Comparison of ENCODE assay signal across 21 cellular contexts in the genomic region with DNA sequence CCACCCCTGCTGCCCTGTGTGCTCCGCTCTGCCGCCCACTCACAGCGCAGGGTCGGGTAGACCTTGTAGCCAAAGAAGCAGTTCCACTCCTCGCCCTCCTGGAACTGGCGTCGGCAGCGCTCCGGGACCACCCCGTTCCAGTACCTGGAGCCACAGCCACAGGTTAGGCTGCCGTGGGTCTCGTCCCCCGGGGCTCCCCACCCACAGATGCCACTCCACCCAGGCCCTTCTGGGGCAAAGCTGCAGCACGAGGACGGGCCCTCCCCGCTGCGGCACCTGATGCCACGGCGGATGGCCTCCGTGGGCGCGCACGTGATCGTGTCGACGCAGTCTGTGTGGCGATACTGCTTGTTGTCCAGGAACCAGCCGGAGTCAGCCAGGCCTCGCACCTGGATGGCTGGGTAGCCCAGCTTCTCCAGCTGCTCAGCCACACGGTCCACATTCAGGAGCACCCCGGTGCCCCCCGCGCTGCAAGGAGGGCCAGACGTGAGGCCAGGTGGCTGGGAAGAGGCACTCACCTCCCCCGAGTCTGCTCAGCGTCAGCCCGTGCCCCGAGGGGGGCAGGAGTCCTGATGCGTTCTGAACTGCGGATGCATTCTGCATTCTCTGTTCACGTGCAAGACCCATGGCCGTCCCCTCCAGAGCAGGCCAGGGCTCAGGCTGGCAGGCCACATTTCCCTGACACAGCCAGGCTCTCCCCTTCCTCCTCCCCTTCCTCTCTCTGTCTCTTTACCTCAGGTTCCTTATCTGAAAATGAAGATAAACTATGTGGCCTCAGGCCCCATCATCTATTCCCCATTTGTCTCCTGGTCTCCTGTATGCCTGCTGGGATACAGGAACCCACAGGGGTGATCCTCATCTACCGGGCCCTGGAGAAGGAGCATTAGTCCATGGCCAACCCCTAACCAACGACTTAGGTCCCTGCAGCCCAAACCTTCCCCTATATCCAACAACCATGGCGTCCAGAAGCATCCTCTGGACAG. TPM values are rescaled to one million over a fixed set of nuclear protein-coding genes. Genes with fewer than 3 reads are reported as not detected.
DNase-seq lines count a peak whose midpoint lies in the region; ATAC-seq, FAIRE-seq and TF ChIP-seq lines count a peak whose summit lies in the region.
"Had no signal": no experiment of that assay in that cellular context is flagged by ENCODE, and none has a peak within 500 bp of the region (broad histone marks: within the 10 kb centered on the region; RNA-seq: fewer than 3 reads in every experiment).

No MANE protein-coding gene starts in this region.

- intact Hi-C loops in HepG2 (cut with micrococcal nuclease; ENCODE audit: unreplicated experiment) (no loop called here), right lobe of liver (cut with DNase I) (loop anchor here in 1 of 2 donors (5.0 kb wide), 1 partner anchor 60 kb away; no protein-coding TSS in a partner anchor), left cardiac atrium (cut with DNase I) (loop anchor here (5.0 to 10.0 kb wide), 2 partner anchors 55 to 198 kb away; no protein-coding TSS in a partner anchor)
- intact Hi-C loops in activated T-helper 1 cell treated with anti-CD3 and anti-CD28 coated beads, Interleukin-12 subunit alpha, Interleukin-12 subunit beta, Interleukin-2, Interleukin-4 antibody, amounts not matched to agents 30 ng/mL and 10 ng/mL and 1 ng/mL, durations not matched to agents 14 hours and 24 hours and 36 hours (cut with micrococcal nuclease): no loop called here

- no peaks in the 10 kb centered on the region for H3K4me1 Mint-ChIP-seq in activated T-helper 1 cell treated with anti-CD3 and anti-CD28 coated beads, Interleukin-12 subunit alpha, Interleukin-12 subunit beta, Interleukin-2, Interleukin-4 antibody, amounts not matched to agents 30 ng/mL and 10 ng/mL and 1 ng/mL, durations not matched to agents 14 hours and 24 hours and 36 hours (ENCODE audit: low read depth)
- H3K4me1 Mint-ChIP-seq in nephron progenitor cell: peaks cover 17% of the 10 kb centered on the region

- no peak for ATAC-seq in HepG2
- ATAC-seq in right lobe of liver: no peak
- no peak for ATAC-seq in left cardiac atrium
- ATAC-seq: PC-3 had no signal

- in situ Hi-C loops in HepG2 (cut with HindIII; ENCODE audit: extremely low pct_ligation_motif_present, low pct_unique_long_range_greater_than_20kb): loop anchor here (5.0 kb wide), 2 partner anchors 40 to 65 kb away; partner anchors contain the start of genes CENPX and LRRC45

- H3K9me3 Mint-ChIP-seq in activated T-helper 1 cell treated with anti-CD3 and anti-CD28 coated beads, Interleukin-12 subunit alpha, Interleukin-12 subunit beta, Interleukin-2, Interleukin-4 antibody, amounts not matched to agents 30 ng/mL and 10 ng/mL and 1 ng/mL, durations not matched to agents 14 hours and 24 hours and 36 hours: no peaks in the 10 kb centered on the region
- no peaks in the 10 kb centered on the region for H3K9me3 Mint-ChIP-seq in nephron progenitor cell

- CTCF ChIA-PET in HepG2 (lab: Yijun Ruan, JAX; ENCODE audit: low intra/inter-chr PET ratio, low total read pairs): no interaction called here

- H3K27ac ChIP-seq in HepG2 (ENCODE audit: extremely low read length, insufficient read depth, low read length): no peak overlapping the region
- H3K27ac ChIP-seq in right lobe of liver: no peak overlapping the region
- H3K27ac ChIP-seq: BLaER1 treated with 17β-estradiol and CSF1 and Interleukin-3, amounts not matched to agents 10 nM and 100 nM; SJSA1 had no signal

- 0 out of 4 replicates have a peak, but pooled peaks of 1 of the 2 experiments have one; percentile 25 for TF ChIP-seq POLR2A in HepG2 (IDR thresholded peaks at IDR 0.05; ENCODE audit: insufficient read depth in 1 of 2, low read depth in 2 of 2, low read length in 2 of 2)
- no peak for TF ChIP-seq POLR2A in right lobe of liver (IDR thresholded peaks at IDR 0.05)

- DNase-seq in HepG2 (ENCODE audit: low spot score) (no peak), right lobe of liver (no peak), nephron progenitor cell (no peak), urothelium cell line (ENCODE audit: low spot score) (no peak), left cardiac atrium (no peak), DMS 273 treated with DMSO at 0.1 percent for 48 hours (lab: John Stamatoyannopoulos, UW) (no peak), GOT3 (lab: John Stamatoyannopoulos, UW) (no peak)
- DNase-seq in activated T-helper 1 cell treated with anti-CD3 and anti-CD28 coated beads, Interleukin-12 subunit alpha, Interleukin-12 subunit beta, Interleukin-2, Interleukin-4 antibody, amounts not matched to agents 30 ng/mL and 10 ng/mL and 1 ng/mL, durations not matched to agents 14 hours and 24 hours and 36 hours (ENCODE audit: low spot score): no peak
- DNase-seq: DMS153, IMR-90, NCI-H1417, NCI-H187 treated with DMSO at 0.1 percent for 48 hours, NCI-H748 treated with DMSO at 0.1 percent for 48 hours, PC-3 had no signal

- H4K20me1 ChIP-seq in HepG2 (ENCODE audit: insufficient read depth, low read length): peaks cover 24% of the 10 kb centered on the region

- peak overlapping the region; percentile 99; the same call in 1 of the 2 replicates for H3K9ac ChIP-seq in HepG2 (ENCODE audit: insufficient read depth, low read depth, low read length)

- no peak overlapping the region for H3K4me3 Mint-ChIP-seq in activated T-helper 1 cell treated with anti-CD3 and anti-CD28 coated beads, Interleukin-12 subunit alpha, Interleukin-12 subunit beta, Interleukin-2, Interleukin-4 antibody, amounts not matched to agents 30 ng/mL and 10 ng/mL and 1 ng/mL, durations not matched to agents 14 hours and 24 hours and 36 hours
- no peak overlapping the region for H3K4me3 Mint-ChIP-seq in nephron progenitor cell

- TF ChIP-seq RAD21 in HepG2 (CRISPR knock-in tag; IDR thresholded peaks at IDR 0.05): no peak

- BruUV-seq in HepG2 (replicated peaks; lab: Mats Ljungman, UMichigan): no TSS peak

- H3K4me1 ChIP-seq in HepG2 (ENCODE audit: insufficient read depth, low read length): peaks cover 64% of the 10 kb centered on the region
- peaks cover 0 to 14% (median 0%) of the 10 kb centered on the region in 4 donors for H3K4me1 ChIP-seq in right lobe of liver

- FAIRE-seq in HepG2 (lab: Jason Lieb, UNC) (no peak), urothelium cell line (lab: Jason Lieb, UNC) (peak; percentile 27)
- FAIRE-seq: A204.1, GM12892 had no signal

- H3K27me3 ChIP-seq in HepG2 (ENCODE audit: control insufficient read depth in 1 of 2, insufficient read depth in 2 of 2, low read length in 2 of 2): no peaks in the 10 kb centered on the region; a peak in 1 of 5 replicates
- no peaks in the 10 kb centered on the region for H3K27me3 ChIP-seq in right lobe of liver

- no peak overlapping the region for H2AFZ ChIP-seq in HepG2 (ENCODE audit: low read length)

- peaks cover 44% of the 10 kb centered on the region for H3K79me2 ChIP-seq in HepG2 (ENCODE audit: insufficient read depth, low read length)

- TF ChIP-seq CTCF in HepG2 (CRISPR knock-in tag; IDR thresholded peaks at IDR 0.05) (no peak), right lobe of liver (IDR thresholded peaks at IDR 0.05) (no peak), nephron progenitor cell (IDR thresholded peaks at IDR 0.05) (no peak)

- peak overlapping the region; percentile 33; the same call in 1 of the 2 replicates for H3K4me2 ChIP-seq in HepG2 (ENCODE audit: low read depth, low read length)
- H3K4me2 ChIP-seq: BLaER1 treated with 17β-estradiol and CSF1 and Interleukin-3, amounts not matched to agents 10 nM and 100 nM had no signal

- POLR2A ChIA-PET in HepG2 (lab: Yijun Ruan, JAX): interaction anchor here (1.1 to 9.7 kb wide), 6 partner anchors 10 to 65 kb away, joined by 3 to 136 read pairs (median 20); partner anchors contain the start of genes CENPX and LRRC45

- H3K27ac Mint-ChIP-seq in activated T-helper 1 cell treated with anti-CD3 and anti-CD28 coated beads, Interleukin-12 subunit alpha, Interleukin-12 subunit beta, Interleukin-2, Interleukin-4 antibody, amounts not matched to agents 30 ng/mL and 10 ng/mL and 1 ng/mL, durations not matched to agents 14 hours and 24 hours and 36 hours: peak overlapping the region; percentile 40
- peak overlapping the region; percentile 9 for H3K27ac Mint-ChIP-seq in nephron progenitor cell

- no peaks in the 10 kb centered on the region for H3K9me3 ChIP-seq in HepG2 (ENCODE audit: low read length)
- no peaks in the 10 kb centered on the region for H3K9me3 ChIP-seq in right lobe of liver
- H3K9me3 ChIP-seq: BLaER1 treated with 17β-estradiol and CSF1 and Interleukin-3, amounts not matched to agents 10 nM and 100 nM had no signal

- TF ChIP-seq EP300 in HepG2 (IDR thresholded peaks at IDR 0.05; ENCODE audit: low read depth in 2 of 2, low read length in 2 of 2) (no peak), HepG2 (CRISPR knock-in tag; IDR thresholded peaks at IDR 0.05; ENCODE audit: borderline replicate concordance) (no peak)

- H3K4me3 ChIP-seq in HepG2 (replicated peaks in 1 of 3; ENCODE audit: insufficient read depth in 1 of 3, low read depth in 2 of 3, low read length in 3 of 3): peak overlapping the region in 2 of 3 experiments; percentile 95 to 97; a peak in 3 of 6 replicates
- H3K4me3 ChIP-seq in right lobe of liver: no peak overlapping the region
- H3K4me3 ChIP-seq: BLaER1 treated with 17β-estradiol and CSF1 and Interleukin-3, amounts not matched to agents 10 nM and 100 nM; SJSA1 had no signal

- peaks cover 33 to 57% of the 10 kb centered on the region in 2 experiments for H3K36me3 ChIP-seq in HepG2 (replicated peaks in 1 of 2; ENCODE audit: control insufficient read depth in 1 of 2, insufficient read depth in 2 of 2, low read length in 2 of 2)
- no peaks in the 10 kb centered on the region for H3K36me3 ChIP-seq in right lobe of liver
- H3K36me3 ChIP-seq: BLaER1 treated with 17β-estradiol and CSF1 and Interleukin-3, amounts not matched to agents 10 nM and 100 nM had no signal

- 84% methylated on average over 30 of the region's 45 CpGs for WGBS in HepG2 (ENCODE audit: low lambda C conversion rate)
- WGBS in right lobe of liver (ENCODE audit: insufficient coverage, low coverage, low lambda C conversion rate, missing lambda C conversion rate): 77% methylated on average over 6 of the region's 45 CpGs

- H3K36me3 Mint-ChIP-seq in activated T-helper 1 cell treated with anti-CD3 and anti-CD28 coated beads, Interleukin-12 subunit alpha, Interleukin-12 subunit beta, Interleukin-2, Interleukin-4 antibody, amounts not matched to agents 30 ng/mL and 10 ng/mL and 1 ng/mL, durations not matched to agents 14 hours and 24 hours and 36 hours (ENCODE audit: low read depth): no peaks in the 10 kb centered on the region
- H3K36me3 Mint-ChIP-seq in nephron progenitor cell (ENCODE audit: low read depth): no peaks in the 10 kb centered on the region

- H3K27me3 Mint-ChIP-seq in activated T-helper 1 cell treated with anti-CD3 and anti-CD28 coated beads, Interleukin-12 subunit alpha, Interleukin-12 subunit beta, Interleukin-2, Interleukin-4 antibody, amounts not matched to agents 30 ng/mL and 10 ng/mL and 1 ng/mL, durations not matched to agents 14 hours and 24 hours and 36 hours (ENCODE audit: insufficient read depth): peaks cover 19% of the 10 kb centered on the region
- peaks cover 5% of the 10 kb centered on the region for H3K27me3 Mint-ChIP-seq in nephron progenitor cell (ENCODE audit: low read depth, poor library complexity)

RNA-seq across cellular contexts. Expression of gene NOTUM, which starts 4.1 kb away (rescaled TPM):
- total RNA-seq in HepG2 (2016; rRNA removed; fragmentation: Illumina TruSeq; extraction: Trizol) (67.7 and 160 TPM in 2 replicates), right lobe of liver (1 to 10 TPM; 1.2 to 7.6 (median 3.0) TPM), left cardiac atrium (not detected)
- 84.5 and 93.0 TPM in 2 replicates for total RNA-seq in HepG2 (2016; cell fraction: cytosol; rRNA removed; fragmentation: Illumina TruSeq; extraction: Trizol; ENCODE audit: low read depth)
- total RNA-seq in HepG2 (2016; cell fraction: insoluble cytoplasmic fraction; rRNA removed; fragmentation: Illumina TruSeq; extraction: Trizol): 57.7 and 164 TPM in 2 replicates
- total RNA-seq in HepG2 (2016; cell fraction: membrane; rRNA removed; fragmentation: Illumina TruSeq; extraction: Trizol): 135 and 136 TPM in 2 replicates
- total RNA-seq in HepG2 (2016; cell fraction: nucleus; rRNA removed; fragmentation: Illumina TruSeq; extraction: Trizol): 135 and 163 TPM in 2 replicates
- polyA plus RNA-seq in HepG2 (2011; rRNA removed): 150 and 181 TPM in 2 replicates
- polyA plus RNA-seq in HepG2 (2011; cell fraction: cytosol; rRNA removed): 114 and 236 TPM in 2 replicates
- 458 and 622 TPM in 2 replicates for polyA plus RNA-seq in HepG2 (2011; cell fraction: nucleus; rRNA removed)
- 125 and 195 TPM in 2 replicates for polyA plus RNA-seq in HepG2 (2012)
- polyA plus RNA-seq in HepG2 (2016; cell fraction: cytosol; fragmentation: Illumina TruSeq; extraction: Trizol; ENCODE audit: low read depth): 88.8 and 91.1 TPM in 2 replicates
- 83.8 and 101 TPM in 2 replicates for polyA plus RNA-seq in HepG2 (2016; cell fraction: insoluble cytoplasmic fraction; fragmentation: Illumina TruSeq; extraction: Trizol; ENCODE audit: low read depth)
- 141 and 157 TPM in 2 replicates for polyA plus RNA-seq in HepG2 (2016; cell fraction: membrane; fragmentation: Illumina TruSeq; extraction: Trizol; ENCODE audit: low read depth)
- 380 and 399 TPM in 2 replicates for polyA plus RNA-seq in HepG2 (2016; cell fraction: nucleus; fragmentation: Illumina TruSeq; extraction: Trizol; ENCODE audit: insufficient read depth, low read depth)
- polyA minus RNA-seq in HepG2 (2011; rRNA and poly(A)+ RNA removed; ENCODE audit: low replicate concordance): 0.49 and 206 TPM in 2 replicates
- polyA minus RNA-seq in HepG2 (2011; cell fraction: cytosol; rRNA and poly(A)+ RNA removed): 89.1 and 107 TPM in 2 replicates
- 78.2 and 93.7 TPM in 2 replicates for polyA minus RNA-seq in HepG2 (2011; cell fraction: nucleus; rRNA and poly(A)+ RNA removed)
- 1.5 and 2.4 TPM in 2 replicates for total RNA-seq in activated T-helper 1 cell treated with anti-CD3 and anti-CD28 coated beads, Interleukin-12 subunit alpha, Interleukin-12 subunit beta, Interleukin-2, Interleukin-4 antibody, amounts not matched to agents 30 ng/mL and 10 ng/mL and 1 ng/mL, durations not matched to agents 14 hours and 24 hours and 36 hours
- total RNA-seq: IMR-90, PC-3 had no signal

RNA-seq across cellular contexts. Expression of gene MYADML2, which starts 9.9 kb away (rescaled TPM):
- total RNA-seq in HepG2 (2016; rRNA removed; fragmentation: Illumina TruSeq; extraction: Trizol) (not detected in 2 replicates), right lobe of liver (not detected), left cardiac atrium (under 1 TPM in 1 of 2 donors, not detected in 1; 0.50 TPM)
- total RNA-seq in HepG2 (2016; cell fraction: cytosol; rRNA removed; fragmentation: Illumina TruSeq; extraction: Trizol; ENCODE audit: low read depth): not detected in 2 replicates
- not detected in 2 replicates for total RNA-seq in HepG2 (2016; cell fraction: insoluble cytoplasmic fraction; rRNA removed; fragmentation: Illumina TruSeq; extraction: Trizol)
- total RNA-seq in HepG2 (2016; cell fraction: membrane; rRNA removed; fragmentation: Illumina TruSeq; extraction: Trizol): not detected in 2 replicates
- total RNA-seq in HepG2 (2016; cell fraction: nucleus; rRNA removed; fragmentation: Illumina TruSeq; extraction: Trizol): not detected in 2 replicates
- polyA plus RNA-seq in HepG2 (2011; rRNA removed): not detected in 2 replicates
- not detected in 2 replicates for polyA plus RNA-seq in HepG2 (2011; cell fraction: cytosol; rRNA removed)
- polyA plus RNA-seq in HepG2 (2011; cell fraction: nucleus; rRNA removed): not detected in 2 replicates
- polyA plus RNA-seq in HepG2 (2012): 0.07 TPM in 1 of 2 replicates, not detected in the other
- not detected in 2 replicates for polyA plus RNA-seq in HepG2 (2016; cell fraction: cytosol; fragmentation: Illumina TruSeq; extraction: Trizol; ENCODE audit: low read depth)
- polyA plus RNA-seq in HepG2 (2016; cell fraction: insoluble cytoplasmic fraction; fragmentation: Illumina TruSeq; extraction: Trizol; ENCODE audit: low read depth): not detected in 2 replicates
- polyA plus RNA-seq in HepG2 (2016; cell fraction: membrane; fragmentation: Illumina TruSeq; extraction: Trizol; ENCODE audit: low read depth): not detected in 2 replicates
- not detected in 2 replicates for polyA plus RNA-seq in HepG2 (2016; cell fraction: nucleus; fragmentation: Illumina TruSeq; extraction: Trizol; ENCODE audit: insufficient read depth, low read depth)
- polyA minus RNA-seq in HepG2 (2011; rRNA and poly(A)+ RNA removed; ENCODE audit: low replicate concordance): 0.05 TPM in 1 of 2 replicates, not detected in the other
- polyA minus RNA-seq in HepG2 (2011; cell fraction: cytosol; rRNA and poly(A)+ RNA removed): not detected in 2 replicates
- polyA minus RNA-seq in HepG2 (2011; cell fraction: nucleus; rRNA and poly(A)+ RNA removed): not detected in 2 replicates
- 0.08 TPM in 1 of 2 replicates, not detected in the other for total RNA-seq in activated T-helper 1 cell treated with anti-CD3 and anti-CD28 coated beads, Interleukin-12 subunit alpha, Interleukin-12 subunit beta, Interleukin-2, Interleukin-4 antibody, amounts not matched to agents 30 ng/mL and 10 ng/mL and 1 ng/mL, durations not matched to agents 14 hours and 24 hours and 36 hours
- total RNA-seq: H4, HT-29, IMR-90, NCI-H460, PC-3, SJSA1 had no signal
- polyA plus RNA-seq: IMR-90 had no signal

RNA-seq across cellular contexts. Expression of gene PYCR1, which starts 19.8 kb away (rescaled TPM):
- 323 and 338 TPM in 2 replicates for total RNA-seq in HepG2 (2016; rRNA removed; fragmentation: Illumina TruSeq; extraction: Trizol)
- total RNA-seq in HepG2 (2016; cell fraction: cytosol; rRNA removed; fragmentation: Illumina TruSeq; extraction: Trizol; ENCODE audit: low read depth): 107 and 137 TPM in 2 replicates
- total RNA-seq in HepG2 (2016; cell fraction: insoluble cytoplasmic fraction; rRNA removed; fragmentation: Illumina TruSeq; extraction: Trizol): 327 and 331 TPM in 2 replicates
- total RNA-seq in HepG2 (2016; cell fraction: membrane; rRNA removed; fragmentation: Illumina TruSeq; extraction: Trizol): 233 and 286 TPM in 2 replicates
- 125 and 146 TPM in 2 replicates for total RNA-seq in HepG2 (2016; cell fraction: nucleus; rRNA removed; fragmentation: Illumina TruSeq; extraction: Trizol)
- 338 and 382 TPM in 2 replicates for polyA plus RNA-seq in HepG2 (2011; rRNA removed)
- 241 and 431 TPM in 2 replicates for polyA plus RNA-seq in HepG2 (2011; cell fraction: cytosol; rRNA removed)
- polyA plus RNA-seq in HepG2 (2011; cell fraction: nucleus; rRNA removed): 366 and 457 TPM in 2 replicates
- 191 and 311 TPM in 2 replicates for polyA plus RNA-seq in HepG2 (2012)
- polyA plus RNA-seq in HepG2 (2016; cell fraction: cytosol; fragmentation: Illumina TruSeq; extraction: Trizol; ENCODE audit: low read depth): 130 and 165 TPM in 2 replicates
- polyA plus RNA-seq in HepG2 (2016; cell fraction: insoluble cytoplasmic fraction; fragmentation: Illumina TruSeq; extraction: Trizol; ENCODE audit: low read depth): 344 and 389 TPM in 2 replicates
- 207 and 239 TPM in 2 replicates for polyA plus RNA-seq in HepG2 (2016; cell fraction: membrane; fragmentation: Illumina TruSeq; extraction: Trizol; ENCODE audit: low read depth)
- 253 and 265 TPM in 2 replicates for polyA plus RNA-seq in HepG2 (2016; cell fraction: nucleus; fragmentation: Illumina TruSeq; extraction: Trizol; ENCODE audit: insufficient read depth, low read depth)
- 104 and 478 TPM in 2 replicates for polyA minus RNA-seq in HepG2 (2011; rRNA and poly(A)+ RNA removed; ENCODE audit: low replicate concordance)
- 138 and 160 TPM in 2 replicates for polyA minus RNA-seq in HepG2 (2011; cell fraction: cytosol; rRNA and poly(A)+ RNA removed)
- 31.5 and 42.4 TPM in 2 replicates for polyA minus RNA-seq in HepG2 (2011; cell fraction: nucleus; rRNA and poly(A)+ RNA removed)
- total RNA-seq in right lobe of liver: 10 to 100 TPM in 1 of 6 experiments, 1 to 10 TPM in 5; 3.2 to 10.6 (median 5.1) TPM
- total RNA-seq in activated T-helper 1 cell treated with anti-CD3 and anti-CD28 coated beads, Interleukin-12 subunit alpha, Interleukin-12 subunit beta, Interleukin-2, Interleukin-4 antibody, amounts not matched to agents 30 ng/mL and 10 ng/mL and 1 ng/mL, durations not matched to agents 14 hours and 24 hours and 36 hours: 130 and 131 TPM in 2 replicates
- 10 to 100 TPM in 1 of 2 donors, 1 to 10 TPM in 1; 9.6 to 10.5 TPM for total RNA-seq in left cardiac atrium

RNA-seq across cellular contexts. Expression of gene ASPSCR1, which starts 20.5 kb away (rescaled TPM):
- total RNA-seq in HepG2 (2016; rRNA removed; fragmentation: Illumina TruSeq; extraction: Trizol) (221 and 314 TPM in 2 replicates), right lobe of liver (10 to 100 TPM; 24.4 to 55.6 (median 32.9) TPM), left cardiac atrium (10 to 100 TPM; 16.9 to 24.4 TPM)
- total RNA-seq in HepG2 (2016; cell fraction: cytosol; rRNA removed; fragmentation: Illumina TruSeq; extraction: Trizol; ENCODE audit: low read depth): 180 and 228 TPM in 2 replicates
- 219 and 327 TPM in 2 replicates for total RNA-seq in HepG2 (2016; cell fraction: insoluble cytoplasmic fraction; rRNA removed; fragmentation: Illumina TruSeq; extraction: Trizol)
- total RNA-seq in HepG2 (2016; cell fraction: membrane; rRNA removed; fragmentation: Illumina TruSeq; extraction: Trizol): 207 and 283 TPM in 2 replicates
- 184 and 224 TPM in 2 replicates for total RNA-seq in HepG2 (2016; cell fraction: nucleus; rRNA removed; fragmentation: Illumina TruSeq; extraction: Trizol)
- polyA plus RNA-seq in HepG2 (2011; rRNA removed): 257 and 274 TPM in 2 replicates
- polyA plus RNA-seq in HepG2 (2011; cell fraction: cytosol; rRNA removed): 164 and 428 TPM in 2 replicates
- polyA plus RNA-seq in HepG2 (2011; cell fraction: nucleus; rRNA removed): 988 and 1,754 TPM in 2 replicates
- 102 and 190 TPM in 2 replicates for polyA plus RNA-seq in HepG2 (2012)
- 154 and 193 TPM in 2 replicates for polyA plus RNA-seq in HepG2 (2016; cell fraction: cytosol; fragmentation: Illumina TruSeq; extraction: Trizol; ENCODE audit: low read depth)
- 188 and 212 TPM in 2 replicates for polyA plus RNA-seq in HepG2 (2016; cell fraction: insoluble cytoplasmic fraction; fragmentation: Illumina TruSeq; extraction: Trizol; ENCODE audit: low read depth)
- 186 and 218 TPM in 2 replicates for polyA plus RNA-seq in HepG2 (2016; cell fraction: membrane; fragmentation: Illumina TruSeq; extraction: Trizol; ENCODE audit: low read depth)
- polyA plus RNA-seq in HepG2 (2016; cell fraction: nucleus; fragmentation: Illumina TruSeq; extraction: Trizol; ENCODE audit: insufficient read depth, low read depth): 413 and 420 TPM in 2 replicates
- polyA minus RNA-seq in HepG2 (2011; rRNA and poly(A)+ RNA removed; ENCODE audit: low replicate concordance): 26.8 and 276 TPM in 2 replicates
- polyA minus RNA-seq in HepG2 (2011; cell fraction: cytosol; rRNA and poly(A)+ RNA removed): 97.1 and 133 TPM in 2 replicates
- 107 and 152 TPM in 2 replicates for polyA minus RNA-seq in HepG2 (2011; cell fraction: nucleus; rRNA and poly(A)+ RNA removed)
- 32.2 and 33.8 TPM in 2 replicates for total RNA-seq in activated T-helper 1 cell treated with anti-CD3 and anti-CD28 coated beads, Interleukin-12 subunit alpha, Interleukin-12 subunit beta, Interleukin-2, Interleukin-4 antibody, amounts not matched to agents 30 ng/mL and 10 ng/mL and 1 ng/mL, durations not matched to agents 14 hours and 24 hours and 36 hours

RNA-seq across cellular contexts. Expression of gene MAFG, which starts 29.4 kb away (rescaled TPM):
- 12.4 and 14.5 TPM in 2 replicates for total RNA-seq in HepG2 (2016; rRNA removed; fragmentation: Illumina TruSeq; extraction: Trizol)
- 2.1 and 2.3 TPM in 2 replicates for total RNA-seq in HepG2 (2016; cell fraction: cytosol; rRNA removed; fragmentation: Illumina TruSeq; extraction: Trizol; ENCODE audit: low read depth)
- 9.8 and 14.7 TPM in 2 replicates for total RNA-seq in HepG2 (2016; cell fraction: insoluble cytoplasmic fraction; rRNA removed; fragmentation: Illumina TruSeq; extraction: Trizol)
- total RNA-seq in HepG2 (2016; cell fraction: membrane; rRNA removed; fragmentation: Illumina TruSeq; extraction: Trizol): 7.6 TPM in 2 replicates
- 15.5 and 16.7 TPM in 2 replicates for total RNA-seq in HepG2 (2016; cell fraction: nucleus; rRNA removed; fragmentation: Illumina TruSeq; extraction: Trizol)
- polyA plus RNA-seq in HepG2 (2011; rRNA removed): 20.0 TPM in 2 replicates
- polyA plus RNA-seq in HepG2 (2011; cell fraction: cytosol; rRNA removed): 17.1 and 19.4 TPM in 2 replicates
- polyA plus RNA-seq in HepG2 (2011; cell fraction: nucleus; rRNA removed): 98.2 and 128 TPM in 2 replicates
- polyA plus RNA-seq in HepG2 (2012): 16.1 and 26.5 TPM in 2 replicates
- polyA plus RNA-seq in HepG2 (2016; cell fraction: cytosol; fragmentation: Illumina TruSeq; extraction: Trizol; ENCODE audit: low read depth): 1.4 and 1.6 TPM in 2 replicates
- 9.2 and 10.7 TPM in 2 replicates for polyA plus RNA-seq in HepG2 (2016; cell fraction: insoluble cytoplasmic fraction; fragmentation: Illumina TruSeq; extraction: Trizol; ENCODE audit: low read depth)
- 4.3 and 4.6 TPM in 2 replicates for polyA plus RNA-seq in HepG2 (2016; cell fraction: membrane; fragmentation: Illumina TruSeq; extraction: Trizol; ENCODE audit: low read depth)
- 38.9 and 41.8 TPM in 2 replicates for polyA plus RNA-seq in HepG2 (2016; cell fraction: nucleus; fragmentation: Illumina TruSeq; extraction: Trizol; ENCODE audit: insufficient read depth, low read depth)
- polyA minus RNA-seq in HepG2 (2011; rRNA and poly(A)+ RNA removed; ENCODE audit: low replicate concordance): 16.8 and 26.4 TPM in 2 replicates
- polyA minus RNA-seq in HepG2 (2011; cell fraction: cytosol; rRNA and poly(A)+ RNA removed): 8.0 and 9.5 TPM in 2 replicates
- 11.9 and 15.8 TPM in 2 replicates for polyA minus RNA-seq in HepG2 (2011; cell fraction: nucleus; rRNA and poly(A)+ RNA removed)
- total RNA-seq in right lobe of liver: 10 to 100 TPM in 2 of 6 experiments, 1 to 10 TPM in 4; 7.4 to 12.9 (median 9.2) TPM
- total RNA-seq in activated T-helper 1 cell treated with anti-CD3 and anti-CD28 coated beads, Interleukin-12 subunit alpha, Interleukin-12 subunit beta, Interleukin-2, Interleukin-4 antibody, amounts not matched to agents 30 ng/mL and 10 ng/mL and 1 ng/mL, durations not matched to agents 14 hours and 24 hours and 36 hours: 33.8 and 35.5 TPM in 2 replicates
- total RNA-seq in left cardiac atrium: 10 to 100 TPM; 20.9 to 25.1 TPM

Comparison
In these comparisons a context has a peak if more than half of its experiments do, and no peak if none do; other contexts are left out.
1. H3K4me3 ChIP-seq: peak in HepG2 (2 of 3); none in right lobe of liver (0 of 3).
2. RNA of gene NOTUM, which starts 4.1 kb away (total RNA-seq): 57.7 to 164 TPM in HepG2; 1.2 to 7.6 TPM in right lobe of liver, 1.5 to 2.4 TPM in activated T-helper 1 cell treated with anti-CD3 and anti-CD28 coated beads, Interleukin-12 subunit alpha, Interleukin-12 subunit beta, Interleukin-2, Interleukin-4 antibody, amounts not matched to agents 30 ng/mL and 10 ng/mL and 1 ng/mL, durations not matched to agents 14 hours and 24 hours and 36 hours and not detected in left cardiac atrium; every median in the first group is over 4 times any median in the second.
3. RNA of gene PYCR1, which starts 19.8 kb away (total RNA-seq): 107 to 338 TPM in HepG2 and 130 to 131 TPM in activated T-helper 1 cell treated with anti-CD3 and anti-CD28 coated beads, Interleukin-12 subunit alpha, Interleukin-12 subunit beta, Interleukin-2, Interleukin-4 antibody, amounts not matched to agents 30 ng/mL and 10 ng/mL and 1 ng/mL, durations not matched to agents 14 hours and 24 hours and 36 hours; 9.6 to 10.5 TPM in left cardiac atrium and 3.2 to 10.6 TPM in right lobe of liver; every median in the first group is over 4 times any median in the second.
4. intact Hi-C loops: an anchor here in left cardiac atrium (5.0 to 10.0 kb wide); none called in HepG2 and activated T-helper 1 cell treated with anti-CD3 and anti-CD28 coated beads, Interleukin-12 subunit alpha, Interleukin-12 subunit beta, Interleukin-2, Interleukin-4 antibody, amounts not matched to agents 30 ng/mL and 10 ng/mL and 1 ng/mL, durations not matched to agents 14 hours and 24 hours and 36 hours.